24 cellular contexts compared by ENCODE assay signal in genomic region chr14:101467181-101467926, GRCh38.
"Had no signal": no experiment of that assay in that cellular context is flagged by ENCODE, and none has a peak within 500 bp of the region (broad histone marks: within the 10 kb centered on the region; RNA-seq: fewer than 3 reads in every experiment).

No MANE protein-coding gene starts in this region.

- H3K27me3 ChIP-seq: adrenal gland had no signal

- H3K4me1 Mint-ChIP-seq: activated B cell treated with CpG ODN at 0.5 μM for 24 hours; activated CD4-positive, alpha-beta T cell treated with anti-CD3 and anti-CD28 coated beads, Interleukin-2, amount 10 ng/mL, durations not matched to agents 24 days and 14 days; activated naive CD4-positive, alpha-beta T cell treated with anti-CD3 and anti-CD28 coated beads, Interleukin-2, amount 10 ng/mL, durations not matched to agents 7 days and 5 days; activated naive CD8-positive, alpha-beta T cell treated with anti-CD3 and anti-CD28 coated beads, Interleukin-2, amount 10 ng/mL, durations not matched to agents 7 days and 5 days; activated T-helper 17 cell treated with anti-CD3 and anti-CD28 coated beads, Interleukin-2, amount 50 U/mL, for 72 hours; T-helper 17 cell had no signal

- H3K27ac Mint-ChIP-seq: activated B cell treated with CpG ODN at 0.5 μM for 24 hours; activated CD4-positive, alpha-beta T cell treated with anti-CD3 and anti-CD28 coated beads, Interleukin-2, amount 10 ng/mL, durations not matched to agents 24 days and 14 days; activated naive CD4-positive, alpha-beta T cell treated with anti-CD3 and anti-CD28 coated beads, Interleukin-2, amount 10 ng/mL, durations not matched to agents 7 days and 5 days; activated naive CD8-positive, alpha-beta T cell treated with anti-CD3 and anti-CD28 coated beads, Interleukin-2, amount 10 ng/mL, durations not matched to agents 7 days and 5 days; activated T-helper 17 cell treated with anti-CD3 and anti-CD28 coated beads, Interleukin-2, amount 50 U/mL, for 72 hours; T-helper 17 cell had no signal

- H3K4me1 ChIP-seq: adrenal gland had no signal

- H3K4me3 ChIP-seq: adrenal gland had no signal

- H3K27me3 Mint-ChIP-seq: activated B cell treated with CpG ODN at 0.5 μM for 24 hours; activated CD4-positive, alpha-beta T cell treated with anti-CD3 and anti-CD28 coated beads, Interleukin-2, amount 10 ng/mL, durations not matched to agents 24 days and 14 days; activated naive CD8-positive, alpha-beta T cell treated with anti-CD3 and anti-CD28 coated beads, Interleukin-2, amount 10 ng/mL, durations not matched to agents 7 days and 5 days had no signal

- H3K27ac ChIP-seq: adrenal gland had no signal

- DNase-seq: activated B cell treated with CpG ODN at 0.5 μM for 24 hours; activated CD4-positive, alpha-beta T cell treated with anti-CD3 and anti-CD28 coated beads for 1 hour; activated CD4-positive, alpha-beta T cell treated with anti-CD3 and anti-CD28 coated beads, Interleukin-2, amount 10 ng/mL, durations not matched to agents 24 days and 14 days; activated CD4-positive, alpha-beta T cell treated with anti-CD3 and anti-CD28 coated beads, Interleukin-2, amount 50 U/mL, for 48 hours; activated gamma-delta T cell; activated naive CD4-positive, alpha-beta T cell treated with anti-CD3 and anti-CD28 coated beads, Interleukin-2, amount 10 ng/mL, durations not matched to agents 7 days and 5 days; activated naive CD8-positive, alpha-beta T cell treated with anti-CD3 and anti-CD28 coated beads, Interleukin-2, amount 10 ng/mL, durations not matched to agents 7 days and 5 days; activated T-cell treated with anti-CD3 and anti-CD28 coated beads, Interleukin-2, amount 50 U/mL, for 4 hours; anterior cingulate cortex; caudate nucleus; IMR-90; Kasumi-1; KBM-7; NCI-H1048; NCI-H146; NCI-H187 treated with DMSO at 0.1 percent for 48 hours; NCI-H2081 treated with DMSO at 0.1 percent for 48 hours; NCI-H446; NCI-H524; SIG-M5; T-helper 17 cell; T-helper 9 cell had no signal

- H3K36me3 ChIP-seq: adrenal gland had no signal

- H3K9me3 ChIP-seq: adrenal gland had no signal

- H3K36me3 Mint-ChIP-seq: activated naive CD4-positive, alpha-beta T cell treated with anti-CD3 and anti-CD28 coated beads, Interleukin-2, amount 10 ng/mL, durations not matched to agents 7 days and 5 days; activated naive CD8-positive, alpha-beta T cell treated with anti-CD3 and anti-CD28 coated beads, Interleukin-2, amount 10 ng/mL, durations not matched to agents 7 days and 5 days had no signal

- H3K9me3 Mint-ChIP-seq: activated B cell treated with CpG ODN at 0.5 μM for 24 hours; activated CD4-positive, alpha-beta T cell treated with anti-CD3 and anti-CD28 coated beads, Interleukin-2, amount 10 ng/mL, durations not matched to agents 24 days and 14 days; activated naive CD4-positive, alpha-beta T cell treated with anti-CD3 and anti-CD28 coated beads, Interleukin-2, amount 10 ng/mL, durations not matched to agents 7 days and 5 days; activated naive CD8-positive, alpha-beta T cell treated with anti-CD3 and anti-CD28 coated beads, Interleukin-2, amount 10 ng/mL, durations not matched to agents 7 days and 5 days; activated T-cell treated with anti-CD3 and anti-CD28 coated beads, Interleukin-2, amount 50 U/mL, for 4 hours; activated T-helper 17 cell treated with anti-CD3 and anti-CD28 coated beads, Interleukin-2, amount 50 U/mL, for 72 hours had no signal

- ATAC-seq: activated T-cell treated with anti-CD3 and anti-CD28 coated beads, Interleukin-2, amount 50 U/mL, for 4 hours; activated T-helper 17 cell treated with anti-CD3 and anti-CD28 coated beads, Interleukin-2, amount 50 U/mL, for 72 hours; T-helper 17 cell had no signal

- H3K4me3 Mint-ChIP-seq: activated B cell treated with CpG ODN at 0.5 μM for 24 hours; activated CD4-positive, alpha-beta T cell treated with anti-CD3 and anti-CD28 coated beads, Interleukin-2, amount 10 ng/mL, durations not matched to agents 24 days and 14 days; activated naive CD4-positive, alpha-beta T cell treated with anti-CD3 and anti-CD28 coated beads, Interleukin-2, amount 10 ng/mL, durations not matched to agents 7 days and 5 days; activated naive CD8-positive, alpha-beta T cell treated with anti-CD3 and anti-CD28 coated beads, Interleukin-2, amount 10 ng/mL, durations not matched to agents 7 days and 5 days; activated T-cell treated with anti-CD3 and anti-CD28 coated beads, Interleukin-2, amount 50 U/mL, for 4 hours; activated T-helper 17 cell treated with anti-CD3 and anti-CD28 coated beads, Interleukin-2, amount 50 U/mL, for 72 hours; T-helper 17 cell had no signal
